In the genomic region with DNA sequence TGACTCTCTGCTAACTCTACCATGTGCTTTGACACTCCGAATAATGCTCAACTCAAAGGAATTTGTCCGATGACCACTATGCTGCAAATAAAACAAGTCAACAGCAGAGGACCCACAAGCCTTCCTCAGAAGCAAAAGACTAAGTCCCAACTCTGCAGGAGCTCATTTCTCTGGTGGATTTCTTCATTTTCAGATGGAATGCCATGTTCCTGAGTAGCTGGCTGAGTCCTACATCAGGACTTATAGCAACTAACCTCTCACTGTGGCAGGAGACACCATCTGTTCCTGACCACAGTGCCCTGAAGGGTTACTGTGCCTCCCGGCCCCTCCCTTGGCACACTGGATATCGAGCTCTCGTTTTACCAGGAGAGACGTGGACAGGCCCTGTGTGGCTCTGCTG, we compare ENCODE assay signal across 1 cellular context.
TF ChIP-seq lines count a peak whose summit lies in the region.

No MANE protein-coding gene starts in this region.

TF ChIP-seq in GM23338, 12 proteins besides CTCF, POLR2A, EP300 and RAD21 (continued from another document):
- no peak for TF ChIP-seq ZNF331 (CRISPR knock-in tag; IDR thresholded peaks at IDR 0.05; ENCODE audit: low read depth)
- TF ChIP-seq REST (IDR thresholded peaks at IDR 0.05; ENCODE audit: unreplicated experiment) = no peak
- TF ChIP-seq ETS1 (IDR thresholded peaks at IDR 0.05) = no peak
